ENCODE assay signal across 8 cellular contexts in the genomic region with DNA sequence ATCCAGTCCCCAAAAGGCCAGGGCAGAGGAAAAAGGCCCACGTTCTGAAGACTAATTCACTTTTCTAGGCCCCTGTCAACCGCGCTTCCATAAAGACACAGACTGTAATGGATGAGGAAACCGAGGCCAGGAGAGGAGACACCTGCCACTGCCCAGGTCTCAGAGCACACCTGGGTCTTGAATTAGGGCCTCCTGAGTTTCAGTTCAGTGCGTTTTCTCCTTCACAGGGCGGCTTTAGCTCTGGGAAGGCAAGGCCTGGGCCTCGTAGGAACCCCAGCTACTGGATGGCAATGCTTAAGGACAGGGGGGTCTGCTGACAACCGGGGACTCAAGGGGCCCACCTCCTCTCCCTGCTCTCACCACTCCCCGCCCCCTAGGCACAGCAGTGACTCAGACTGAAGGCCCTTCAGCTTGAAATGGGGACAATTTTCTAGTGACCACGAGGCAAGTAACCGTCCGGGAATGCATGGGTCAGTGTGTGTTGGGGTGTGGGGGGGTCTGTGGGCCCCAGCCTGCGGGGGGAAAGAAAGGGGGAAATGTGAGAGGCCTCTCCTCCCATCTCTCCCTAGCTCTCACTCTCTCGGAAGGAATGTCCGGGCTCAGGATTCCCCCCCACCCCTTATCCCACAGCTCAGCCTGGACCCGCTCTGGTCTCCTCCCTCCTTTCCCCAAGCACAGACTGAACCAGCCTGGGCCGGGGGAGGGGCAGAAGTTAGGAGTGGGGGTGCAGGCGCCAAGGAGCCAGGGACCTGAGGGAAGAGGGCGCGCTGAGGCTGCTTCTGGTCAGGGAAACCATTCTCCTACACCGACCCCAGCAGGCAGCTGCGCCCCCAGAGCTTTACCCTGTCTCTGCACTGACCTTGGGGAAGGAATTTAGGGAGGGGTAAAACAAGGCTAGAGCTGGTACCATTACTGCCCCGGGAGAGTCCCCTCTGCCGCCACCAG. TPM values are rescaled to one million over a fixed set of nuclear protein-coding genes. Genes with fewer than 3 reads are reported as not detected.
DNase-seq lines count a peak whose midpoint lies in the region; ATAC-seq and TF ChIP-seq lines count a peak whose summit lies in the region.

No MANE protein-coding gene starts in this region.

- H3K36me3 Mint-ChIP-seq in chondrocyte (ENCODE audit: low read depth): peaks cover 8% of the 10 kb centered on the region

- ATAC-seq in mucosa of descending colon (peak; percentile 7), aorta (ENCODE audit: low FRiP score) (no peak)

- H3K36me3 ChIP-seq in mucosa of descending colon (ENCODE audit: low read depth) (no peaks in the 10 kb centered on the region), aorta (ENCODE audit: control insufficient read depth in 1 of 2, insufficient read depth in 2 of 2, low read length in 1 of 2) (no peaks in the 10 kb centered on the region)

- H3K4me3 Mint-ChIP-seq in chondrocyte (ENCODE audit: unreplicated experiment): peak overlapping the region; percentile 78

- H3K4me1 ChIP-seq in mucosa of descending colon (ENCODE audit: low read depth) (peaks cover 19% of the 10 kb centered on the region), aorta (ENCODE audit: control insufficient read depth in 1 of 2, insufficient read depth in 2 of 2, low read length in 2 of 2) (no peaks in the 10 kb centered on the region)

- H3K4me1 Mint-ChIP-seq in chondrocyte (ENCODE audit: low read depth): peaks cover 94% of the 10 kb centered on the region

- no peaks in the 10 kb centered on the region for H3K27me3 ChIP-seq in aorta (ENCODE audit: control insufficient read depth in 1 of 2, insufficient read depth in 2 of 2, low read length in 1 of 2)

- H3K27me3 Mint-ChIP-seq in chondrocyte (ENCODE audit: low read depth): no peaks in the 10 kb centered on the region

- no peak overlapping the region for H3K27ac ChIP-seq in aorta (ENCODE audit: low read depth in 1 of 2, low read length in 2 of 2)

- intact Hi-C loops in mucosa of descending colon (cut with DNase I, micrococcal nuclease): no loop called here
- intact Hi-C loops in aorta (cut with DNase I): no loop called here

- 56 to 57% methylated on average over 24 of the region's 24 CpGs for WGBS in aorta, 2 donors

- no peaks in the 10 kb centered on the region for H3K9me3 Mint-ChIP-seq in chondrocyte (ENCODE audit: low read depth)

- H3K27ac Mint-ChIP-seq in chondrocyte (ENCODE audit: unreplicated experiment): peak overlapping the region; percentile 96

- H3K9me3 ChIP-seq in mucosa of descending colon: no peaks in the 10 kb centered on the region
- H3K9me3 ChIP-seq in aorta (ENCODE audit: control insufficient read depth, low read length): no peaks in the 10 kb centered on the region

- TF ChIP-seq CTCF in AG09309 (IDR thresholded peaks at IDR 0.05; ENCODE audit: control insufficient read depth, insufficient read depth, low read depth, low read length, missing control alignments): no peak
- peak; percentile 28 for TF ChIP-seq CTCF in chondrocyte (IDR thresholded peaks at IDR 0.05)
- no peak for TF ChIP-seq CTCF in mucosa of descending colon (IDR thresholded peaks at IDR 0.05)

- H3K4me3 ChIP-seq in AG09309 (ENCODE audit: control insufficient read depth, low read depth, low read length) (peak overlapping the region; percentile 42), mucosa of descending colon (no peak overlapping the region), aorta (ENCODE audit: low read length in 2 of 2) (no peak overlapping the region)

- DNase-seq in AG09309 (ENCODE audit: low read depth) (peak; percentile 86), HT1080 (ENCODE audit: low read depth) (peak; percentile 76), chondrocyte (ENCODE audit: low spot score) (no peak), mucosa of descending colon (peak in 1 of 3 donors; percentile 46), DMS 273 (lab: John Stamatoyannopoulos, UW; ENCODE audit: unreplicated experiment) (no peak), aorta (no peak), NCI-H2196 (lab: John Stamatoyannopoulos, UW; ENCODE audit: unreplicated experiment) (no peak)
- no peak for DNase-seq in stimulated activated CD4-positive, alpha-beta T cell treated with anti-CD3 and anti-CD28 coated beads, Interleukin-15, amount 100 ng/mL, for 24 hours

RNA-seq across cellular contexts. Expression of a gene that starts 17.2 kb away (rescaled TPM):
- total RNA-seq in HT1080 (2014; rRNA removed; shearing (Covaris generic)): 3.3 and 5.1 TPM in 2 replicates
- polyA plus RNA-seq in HT1080 (2015; cell fraction: cytosol; rRNA removed): 11.6 and 12.7 TPM in 2 replicates
- polyA plus RNA-seq in HT1080 (2015; cell fraction: nucleus; rRNA removed): 6.8 and 7.7 TPM in 2 replicates
- total RNA-seq in chondrocyte: 83.1 to 192 TPM (median 190 TPM) in 3 replicates
- total RNA-seq in mucosa of descending colon: 100 to 1,000 TPM in 2 of 3 donors, 10 to 100 TPM in 1; 52.7 to 140 (median 108) TPM
- total RNA-seq in aorta: 10 to 100 TPM; 10.5 to 18.4 TPM
- 1 to 10 TPM; 6.9 to 8.5 TPM for polyA plus RNA-seq in aorta

RNA-seq across cellular contexts. Expression of a gene that starts 52.6 kb away (rescaled TPM):
- 107 and 115 TPM in 2 replicates for total RNA-seq in HT1080 (2014; rRNA removed; shearing (Covaris generic))
- polyA plus RNA-seq in HT1080 (2015; cell fraction: cytosol; rRNA removed): 54.7 and 59.2 TPM in 2 replicates
- 70.9 and 71.9 TPM in 2 replicates for polyA plus RNA-seq in HT1080 (2015; cell fraction: nucleus; rRNA removed)
- total RNA-seq in chondrocyte (41.9 to 47.4 TPM (median 46.8 TPM) in 3 replicates), mucosa of descending colon (10 to 100 TPM; 41.2 to 49.6 (median 47.2) TPM), aorta (10 to 100 TPM; 36.1 to 61.1 TPM)
- polyA plus RNA-seq in aorta: 10 to 100 TPM; 15.8 to 33.4 TPM

Comparison
In these comparisons a context has a peak if more than half of its experiments do, and no peak if none do; other contexts are left out.
1. DNase-seq: peak in AG09309 (single experiment) and HT1080 (single experiment); none in chondrocyte (single experiment), DMS 273 (single experiment), aorta (0 of 2), NCI-H2196 (single experiment) and stimulated activated CD4-positive, alpha-beta T cell treated with anti-CD3 and anti-CD28 coated beads, Interleukin-15, amount 100 ng/mL, for 24 hours (single experiment).